Comparison of ENCODE assay signal across 8 cellular contexts in genomic region chr9:107340920-107341632, GRCh38. TPM values are rescaled to one million over a fixed set of nuclear protein-coding genes. Genes with fewer than 3 reads are reported as not detected.
DNase-seq lines count a peak whose midpoint lies in the region; ATAC-seq and TF ChIP-seq lines count a peak whose summit lies in the region.

No MANE protein-coding gene starts in this region.

- H3K4me1 ChIP-seq in RWPE2 (ENCODE audit: insufficient read depth, poor library complexity, severe bottlenecking) (no peaks in the 10 kb centered on the region), gastroesophageal sphincter (peaks cover 0 to 11% (median 0%) of the 10 kb centered on the region in 3 donors), parathyroid adenoma (no peaks in the 10 kb centered on the region)

- no peaks in the 10 kb centered on the region for H3K27me3 ChIP-seq in RWPE2 (ENCODE audit: insufficient read depth, poor library complexity, severe bottlenecking)
- no peaks in the 10 kb centered on the region for H3K27me3 ChIP-seq in gastroesophageal sphincter
- no peaks in the 10 kb centered on the region for H3K27me3 ChIP-seq in parathyroid adenoma (ENCODE audit: control insufficient read depth, insufficient read depth, low read length)

- no peak for TF ChIP-seq POLR2A in gastroesophageal sphincter (IDR thresholded peaks at IDR 0.05)

- WGBS in gastroesophageal sphincter (ENCODE audit: low coverage in 1 of 2), 2 donors, result 17 to 21% methylated on average over 6 of the region's 18 CpGs

- no peak overlapping the region for H2AFZ ChIP-seq in parathyroid adenoma

- no peaks in the 10 kb centered on the region for H3K27me3 Mint-ChIP-seq in type B pancreatic cell

- peak; percentile 70 for DNase-seq in ELR (ENCODE audit: low read depth)
- DNase-seq in KG1 (lab: John Stamatoyannopoulos, UW), result peak; percentile 59
- DNase-seq in RWPE2 (ENCODE audit: low spot score), result peak; percentile 80
- peak; percentile 43 for DNase-seq in activated gamma-delta T cell (lab: John Stamatoyannopoulos, UW)
- DNase-seq in type B pancreatic cell (ENCODE audit: extremely low spot score, unreplicated experiment), result peak; percentile 82

- TF ChIP-seq CTCF in RWPE2 (IDR thresholded peaks at IDR 0.05; ENCODE audit: poor library complexity, severe bottlenecking) (peak; percentile 90), gastroesophageal sphincter (IDR thresholded peaks at IDR 0.05) (peak; percentile 76 to 91 (median 81)), parathyroid adenoma (IDR thresholded peaks at IDR 0.05) (peak; percentile 72), type B pancreatic cell (conservative IDR thresholded peaks at IDR 0.05) (peak; percentile 89)

- H3K4me1 Mint-ChIP-seq in type B pancreatic cell (ENCODE audit: unreplicated experiment), result peaks cover 11% of the 10 kb centered on the region

- peak overlapping the region; percentile 26 for H3K4me2 ChIP-seq in parathyroid adenoma (ENCODE audit: low read length)

- H3K27ac Mint-ChIP-seq in type B pancreatic cell, result peak overlapping the region; percentile 75

- ATAC-seq in GM21825 (IDR thresholded peaks at IDR 0.05; ENCODE audit: unreplicated experiment) (peak; percentile 85), RWPE2 (ENCODE audit: low read depth) (peak; percentile 57), gastroesophageal sphincter (peak; percentile 56)

- no peaks in the 10 kb centered on the region for H3K79me2 ChIP-seq in parathyroid adenoma

- H3K9me3 ChIP-seq in RWPE2 (ENCODE audit: severe bottlenecking), result no peaks in the 10 kb centered on the region
- H3K9me3 ChIP-seq in gastroesophageal sphincter, result no peaks in the 10 kb centered on the region
- H3K9me3 ChIP-seq in parathyroid adenoma (ENCODE audit: control insufficient read depth, low read length), result no peaks in the 10 kb centered on the region

- H3K9ac ChIP-seq in parathyroid adenoma, result no peak overlapping the region

- H3K4me3 ChIP-seq in RWPE2 (ENCODE audit: severe bottlenecking) (no peak overlapping the region), gastroesophageal sphincter (no peak overlapping the region), parathyroid adenoma (ENCODE audit: low read depth, low read length) (no peak overlapping the region)

- H3K4me3 Mint-ChIP-seq in type B pancreatic cell, result no peak overlapping the region

- H3K36me3 ChIP-seq in RWPE2 (ENCODE audit: low read depth), result peaks cover 5% of the 10 kb centered on the region; the same call in 1 of the 2 replicates
- H3K36me3 ChIP-seq in gastroesophageal sphincter, result no peaks in the 10 kb centered on the region
- no peaks in the 10 kb centered on the region for H3K36me3 ChIP-seq in parathyroid adenoma (ENCODE audit: control insufficient read depth, insufficient read depth, low read length)

- peaks cover 25% of the 10 kb centered on the region for H3K36me3 Mint-ChIP-seq in type B pancreatic cell

- no peak for TF ChIP-seq EP300 in gastroesophageal sphincter (IDR thresholded peaks at IDR 0.05)

- H3K9me3 Mint-ChIP-seq in type B pancreatic cell, result no peaks in the 10 kb centered on the region

- H3K27ac ChIP-seq in RWPE2 (ENCODE audit: poor library complexity, severe bottlenecking) (no peak overlapping the region), gastroesophageal sphincter (no peak overlapping the region), parathyroid adenoma (no peak overlapping the region)

RNA-seq across cellular contexts. Expression of gene RAD23B, which starts 58.0 kb away (rescaled TPM):
- total RNA-seq in gastroesophageal sphincter (10 to 100 TPM; 64.3 to 96.5 (median 80.7) TPM), type B pancreatic cell (ENCODE audit: low replicate concordance) (134 and 186 TPM in 2 replicates)
